Comparison of ENCODE assay signal across 9 cellular contexts in the genomic region with DNA sequence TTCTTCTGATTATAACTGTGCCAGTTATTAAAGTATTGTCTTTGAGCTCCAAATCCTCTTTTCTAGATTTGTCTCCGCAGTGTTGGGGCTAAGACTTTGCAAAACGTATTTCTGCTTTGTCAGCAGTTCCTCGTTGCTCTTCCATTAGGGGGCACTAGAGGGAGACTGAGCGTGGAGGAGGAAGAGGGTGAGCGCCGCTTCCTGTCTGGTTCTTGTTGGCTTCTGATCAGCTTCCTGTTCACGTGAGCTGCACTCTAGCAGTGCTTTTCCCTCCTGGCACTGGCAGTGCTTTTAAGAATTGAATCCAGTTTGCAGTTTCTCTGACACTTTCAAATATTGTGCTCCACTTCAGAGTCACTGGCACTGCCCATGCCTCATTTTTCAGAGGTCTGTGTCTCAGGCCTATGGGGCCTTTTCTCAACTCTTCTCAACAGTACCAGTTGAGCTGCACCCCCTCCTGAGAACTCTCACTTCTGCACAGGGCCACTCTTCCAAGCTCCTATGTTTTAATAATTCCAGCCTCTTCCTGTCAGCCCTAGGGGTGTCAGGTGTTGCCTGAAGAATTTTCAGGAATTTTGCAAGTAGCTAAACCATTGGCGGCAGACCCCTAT. TPM values are rescaled to one million over a fixed set of nuclear protein-coding genes. Genes with fewer than 3 reads are reported as not detected.
DNase-seq lines count a peak whose midpoint lies in the region; ATAC-seq, FAIRE-seq and TF ChIP-seq lines count a peak whose summit lies in the region.
"Had no signal": no experiment of that assay in that cellular context is flagged by ENCODE, and none has a peak within 500 bp of the region (broad histone marks: within the 10 kb centered on the region; RNA-seq: fewer than 3 reads in every experiment).

No MANE protein-coding gene starts in this region.

- no peak overlapping the region for H2BK5ac ChIP-seq in neuronal stem cell (ENCODE audit: low read length)

- no peak for FAIRE-seq in RCC 7860 (lab: Jason Lieb, UNC)

- H3K4me2 ChIP-seq in neuronal stem cell (ENCODE audit: insufficient read depth, low read length, poor library complexity, severe bottlenecking): no peak overlapping the region

- ATAC-seq in HG02759 (IDR thresholded peaks at IDR 0.05; ENCODE audit: unreplicated experiment): peak; percentile 74

- H4K91ac ChIP-seq in neuronal stem cell (ENCODE audit: low read depth, low read length, poor library complexity): no peak overlapping the region

- intact Hi-C loops in vagina (cut with DNase I): no loop called here
- intact Hi-C loops in ascending aorta (cut with DNase I): no loop called here

- H4K8ac ChIP-seq in neuronal stem cell (ENCODE audit: low read depth, low read length): no peak overlapping the region

- H2AK5ac ChIP-seq in neuronal stem cell (ENCODE audit: low read depth, low read length): no peak overlapping the region

- H3K27me3 ChIP-seq in neuronal stem cell (ENCODE audit: control insufficient read depth in 3 of 3, insufficient read depth in 3 of 3, low read depth in 1 of 3, low read length in 3 of 3) (no peaks in the 10 kb centered on the region), vagina (no peaks in the 10 kb centered on the region), ascending aorta (no peaks in the 10 kb centered on the region)
- H3K27me3 ChIP-seq: neutrophil had no signal

- H3K27ac ChIP-seq in neuronal stem cell (replicated peaks; ENCODE audit: low read length) (no peak overlapping the region), vagina (no peak overlapping the region), ascending aorta (no peak overlapping the region)
- H3K27ac ChIP-seq: neutrophil had no signal

- H3K18ac ChIP-seq in neuronal stem cell (ENCODE audit: low read length): no peak overlapping the region

- H2BK120ac ChIP-seq in neuronal stem cell (ENCODE audit: low read depth, low read length): no peak overlapping the region

- H3K4me3 ChIP-seq in GM12865 (ENCODE audit: low read depth, low read length): no peak overlapping the region
- H3K4me3 ChIP-seq in cardiac fibroblast (replicated peaks in 1 of 2; ENCODE audit: low read depth in 2 of 2, low read length in 2 of 2): no peak overlapping the region
- no peak overlapping the region for H3K4me3 ChIP-seq in neuronal stem cell (ENCODE audit: low read length in 2 of 2)
- H3K4me3 ChIP-seq in vagina: no peak overlapping the region
- H3K4me3 ChIP-seq in ascending aorta: no peak overlapping the region

- no peaks in the 10 kb centered on the region for H3K36me3 ChIP-seq in neuronal stem cell (replicated peaks in 1 of 2; ENCODE audit: control insufficient read depth in 2 of 2, insufficient read depth in 2 of 2, low read length in 2 of 2)
- no peaks in the 10 kb centered on the region for H3K36me3 ChIP-seq in vagina
- no peaks in the 10 kb centered on the region for H3K36me3 ChIP-seq in ascending aorta
- H3K36me3 ChIP-seq: neutrophil had no signal

- no peak overlapping the region for H2BK15ac ChIP-seq in neuronal stem cell (ENCODE audit: low read length)

- no peak overlapping the region for H3K4ac ChIP-seq in neuronal stem cell (ENCODE audit: low read length)

- H3K9ac ChIP-seq in neuronal stem cell (ENCODE audit: low read depth, low read length, poor library complexity): no peak overlapping the region

- H3K14ac ChIP-seq in neuronal stem cell (ENCODE audit: low read length): no peak overlapping the region

- no peaks in the 10 kb centered on the region for H3K4me1 ChIP-seq in neuronal stem cell (ENCODE audit: control insufficient read depth in 2 of 2, insufficient read depth in 1 of 2, low read depth in 1 of 2, low read length in 2 of 2)
- H3K4me1 ChIP-seq in vagina: no peaks in the 10 kb centered on the region
- H3K4me1 ChIP-seq in ascending aorta: no peaks in the 10 kb centered on the region

- no peak overlapping the region for H3K23ac ChIP-seq in neuronal stem cell (ENCODE audit: low read depth, low read length, poor library complexity)

- TF ChIP-seq POLR2A in vagina (IDR thresholded peaks at IDR 0.05): no peak

- H3K9me3 ChIP-seq in neuronal stem cell (replicated peaks in 1 of 2; ENCODE audit: control insufficient read depth in 2 of 2, insufficient read depth in 1 of 2, low read depth in 1 of 2, low read length in 2 of 2) (no peaks in the 10 kb centered on the region), vagina (no peaks in the 10 kb centered on the region), ascending aorta (no peaks in the 10 kb centered on the region)
- H3K9me3 ChIP-seq: neutrophil had no signal

- peak; percentile 33 for TF ChIP-seq CTCF in GM12865 (IDR thresholded peaks at IDR 0.05; ENCODE audit: insufficient read depth, low read depth, low read length, missing control alignments)
- peak; percentile 35 for TF ChIP-seq CTCF in cardiac fibroblast (IDR thresholded peaks at IDR 0.05; ENCODE audit: low read depth, low read length)
- no peak for TF ChIP-seq CTCF in vagina (IDR thresholded peaks at IDR 0.05)
- no peak for TF ChIP-seq CTCF in ascending aorta (IDR thresholded peaks at IDR 0.05)

- H2AFZ ChIP-seq in neuronal stem cell (ENCODE audit: low read length): peak overlapping the region; percentile 67

- no peaks in the 10 kb centered on the region for H3K79me1 ChIP-seq in neuronal stem cell (ENCODE audit: low read depth, low read length)

- H2BK12ac ChIP-seq in neuronal stem cell (ENCODE audit: low read length): no peak overlapping the region

- WGBS in neuronal stem cell (ENCODE audit: extremely low coverage in 2 of 2, insufficient read length in 2 of 2, insufficient replicate concordance in 1 of 2), 2 donors: no CpG with 5 or more reads among the region's 8 CpGs

- DNase-seq in GM12865 (ENCODE audit: low read depth) (peak; percentile 67), RCC 7860 (ENCODE audit: low spot score) (peak; percentile 13), cardiac fibroblast (ENCODE audit: low read depth in 2 of 2) (peak in 1 of 2 donors; percentile 18), neuronal stem cell (ENCODE audit: low spot score) (no peak), foreskin melanocyte (no peak), vagina (ENCODE audit: extremely low spot score in 2 of 2) (no peak), ascending aorta (ENCODE audit: low spot score in 2 of 2) (no peak)

RNA-seq across cellular contexts. Expression of a gene that starts 54.4 kb away (rescaled TPM):
- 26.7 TPM for polyA plus RNA-seq in neuronal stem cell (2013, experiment 1 of 2)
- polyA plus RNA-seq in neuronal stem cell (2013, experiment 2 of 2): 26.9 TPM
- total RNA-seq in vagina (6.9 TPM), ascending aorta (1.4 TPM)

Comparison
In these comparisons a context has a peak if more than half of its experiments do, and no peak if none do; other contexts are left out.
1. DNase-seq: peak in GM12865 (single experiment) and RCC 7860 (single experiment); none in neuronal stem cell (single experiment), foreskin melanocyte (single experiment), vagina (0 of 2) and ascending aorta (0 of 2).
2. CTCF ChIP-seq: peak in GM12865 (single experiment) and cardiac fibroblast (single experiment); none in vagina (0 of 3) and ascending aorta (0 of 3).